8 cellular contexts compared by ENCODE assay signal in the genomic region with DNA sequence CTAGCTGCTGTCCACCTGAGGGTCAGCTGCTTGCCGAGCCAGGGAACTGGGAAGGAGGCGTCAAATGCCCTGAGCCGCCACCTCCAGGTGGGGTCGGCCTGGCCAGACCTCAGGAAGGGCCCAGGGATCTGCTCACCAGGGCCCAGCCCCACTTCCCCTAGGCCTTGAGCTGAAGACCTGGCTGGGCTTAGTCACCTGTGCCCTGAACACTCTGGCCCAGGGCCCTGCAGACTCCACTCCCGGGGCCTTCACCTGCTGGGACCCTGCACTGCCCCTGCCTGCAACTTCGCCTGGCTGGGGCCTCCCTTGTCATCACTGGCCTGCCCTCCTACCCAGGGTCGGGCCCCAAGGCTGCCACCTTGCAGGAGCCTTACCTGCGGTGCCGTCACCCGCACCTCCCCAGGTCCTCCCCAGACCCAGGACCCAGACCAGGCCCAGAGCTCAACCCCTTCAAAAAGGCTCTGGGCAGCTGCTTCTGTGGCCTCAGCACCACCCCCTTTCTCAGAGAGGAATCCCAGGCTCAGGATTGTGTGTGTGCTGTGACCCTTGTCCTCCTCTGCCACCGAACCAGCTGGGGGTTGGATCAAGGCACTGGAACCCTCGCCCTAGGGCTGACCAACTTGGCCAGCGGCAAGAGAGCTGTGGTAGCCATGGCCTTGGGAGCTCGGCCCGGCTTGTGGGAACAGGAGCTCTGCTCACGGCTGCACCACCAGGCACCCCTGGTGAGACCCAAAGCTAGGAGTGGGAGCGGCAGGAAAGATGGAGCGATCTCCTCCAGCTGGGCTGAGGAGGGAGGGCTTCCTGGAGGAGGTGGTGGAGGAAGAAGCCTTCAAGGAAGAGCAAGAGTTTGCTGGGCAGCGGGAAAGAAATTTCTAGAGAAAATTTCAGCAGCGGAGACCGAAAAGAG. TPM values are rescaled to one million over a fixed set of nuclear protein-coding genes. Genes with fewer than 3 reads are reported as not detected.
DNase-seq lines count a peak whose midpoint lies in the region; ATAC-seq and TF ChIP-seq lines count a peak whose summit lies in the region.

No MANE protein-coding gene starts in this region.

- CTCF ChIA-PET in MCF 10A (lab: Yijun Ruan, JAX) = interaction anchor here (0.6 to 2.2 kb wide), 5 partner anchors 10 to 559 kb away, joined by 3 to 11 read pairs (median 4); no protein-coding TSS in a partner anchor

- no peaks in the 10 kb centered on the region for H3K27me3 ChIP-seq in mucosa of rectum (ENCODE audit: control insufficient read depth in 2 of 2, insufficient read depth in 2 of 2, low read length in 2 of 2)

- H3K9me3 Mint-ChIP-seq in stimulated activated naive CD8-positive, alpha-beta T cell treated with anti-CD3 and anti-CD28 coated beads, Interleukin-15, Interleukin-2, amounts not matched to agents 100 ng/mL and 50 ng/mL, for 24 hours = no peaks in the 10 kb centered on the region
- H3K9me3 Mint-ChIP-seq in MCF 10A (ENCODE audit: unreplicated experiment) = no peaks in the 10 kb centered on the region

- peaks cover 21 to 22% of the 10 kb centered on the region in 2 donors for H3K4me1 ChIP-seq in mucosa of rectum (ENCODE audit: control insufficient read depth in 2 of 2, insufficient read depth in 2 of 2, low read length in 2 of 2)

- H3K4me1 Mint-ChIP-seq in stimulated activated naive CD8-positive, alpha-beta T cell treated with anti-CD3 and anti-CD28 coated beads, Interleukin-15, Interleukin-2, amounts not matched to agents 100 ng/mL and 50 ng/mL, for 24 hours (ENCODE audit: low read depth) = peaks cover 17% of the 10 kb centered on the region
- H3K4me1 Mint-ChIP-seq in MCF 10A (ENCODE audit: insufficient read depth, unreplicated experiment) = no peaks in the 10 kb centered on the region

- peaks cover 4% of the 10 kb centered on the region for H3K36me3 Mint-ChIP-seq in stimulated activated naive CD8-positive, alpha-beta T cell treated with anti-CD3 and anti-CD28 coated beads, Interleukin-15, Interleukin-2, amounts not matched to agents 100 ng/mL and 50 ng/mL, for 24 hours (ENCODE audit: low read depth)
- peaks cover 33% of the 10 kb centered on the region for H3K36me3 Mint-ChIP-seq in MCF 10A (ENCODE audit: insufficient read depth, unreplicated experiment)

- peak overlapping the region; percentile 77 to 89 for H3K9ac ChIP-seq in mucosa of rectum (ENCODE audit: low read depth in 1 of 2, low read length in 2 of 2)

- peak overlapping the region; percentile 68 to 83 for H3K4me3 ChIP-seq in mucosa of rectum (ENCODE audit: low read length in 2 of 2)

- H3K9me3 ChIP-seq in mucosa of rectum (ENCODE audit: control insufficient read depth in 2 of 2, low read length in 2 of 2) = no peaks in the 10 kb centered on the region

- no peaks in the 10 kb centered on the region for H3K27me3 Mint-ChIP-seq in stimulated activated naive CD8-positive, alpha-beta T cell treated with anti-CD3 and anti-CD28 coated beads, Interleukin-15, Interleukin-2, amounts not matched to agents 100 ng/mL and 50 ng/mL, for 24 hours
- no peaks in the 10 kb centered on the region for H3K27me3 Mint-ChIP-seq in MCF 10A (ENCODE audit: insufficient read depth, unreplicated experiment)

- no TSS peak for BruUV-seq in MCF 10A (replicated peaks; lab: Mats Ljungman, UMichigan)

- ATAC-seq in stimulated activated naive CD8-positive, alpha-beta T cell treated with anti-CD3 and anti-CD28 coated beads, Interleukin-15, Interleukin-2, amounts not matched to agents 100 U/mL and 50 U/mL, for 24 hours = no peak

- intact Hi-C loops in MCF 10A (cut with micrococcal nuclease) = no loop called here

- peak overlapping the region; percentile 85 for H3K27ac Mint-ChIP-seq in stimulated activated naive CD8-positive, alpha-beta T cell treated with anti-CD3 and anti-CD28 coated beads, Interleukin-15, Interleukin-2, amounts not matched to agents 100 ng/mL and 50 ng/mL, for 24 hours
- H3K27ac Mint-ChIP-seq in MCF 10A (ENCODE audit: low read depth, unreplicated experiment) = peak overlapping the region; percentile 77

- peaks cover 8 to 13% of the 10 kb centered on the region in 2 donors for H3K36me3 ChIP-seq in mucosa of rectum (ENCODE audit: control insufficient read depth in 2 of 2, insufficient read depth in 2 of 2, low read length in 2 of 2)

- H3K4me3 Mint-ChIP-seq in stimulated activated naive CD8-positive, alpha-beta T cell treated with anti-CD3 and anti-CD28 coated beads, Interleukin-15, Interleukin-2, amounts not matched to agents 100 ng/mL and 50 ng/mL, for 24 hours = peak overlapping the region; percentile 81
- H3K4me3 Mint-ChIP-seq in MCF 10A (ENCODE audit: unreplicated experiment) = peak overlapping the region; percentile 82

- DNase-seq in stimulated activated naive CD8-positive, alpha-beta T cell treated with anti-CD3 and anti-CD28 coated beads, Interleukin-15, Interleukin-2, amounts not matched to agents 100 U/mL and 50 U/mL, for 24 hours = no peak
- DNase-seq in MCF 10A (ENCODE audit: unreplicated experiment) (no peak), HUDEP-2 (lab: John Stamatoyannopoulos, UW; ENCODE audit: unreplicated experiment in 76 of 76) (no peak), DMS114 treated with DMSO at 0.1 percent for 48 hours (lab: John Stamatoyannopoulos, UW; ENCODE audit: unreplicated experiment) (no peak), T-helper 9 cell (no peak)
- DNase-seq in NK-92 treated with Interleukin-12 subunit alpha and Interleukin-12 subunit beta, amount 100 ng/mL, for 24 hours (lab: John Stamatoyannopoulos, UW) = no peak

- H3K27ac ChIP-seq in mucosa of rectum (ENCODE audit: low read depth in 2 of 2, low read length in 2 of 2) = peak overlapping the region; percentile 52 to 80

- no peak for TF ChIP-seq CTCF in MCF 10A (IDR thresholded peaks at IDR 0.05; ENCODE audit: unreplicated experiment)

- POLR2A ChIA-PET in MCF 10A (lab: Yijun Ruan, JAX) = interaction anchor here (0.7 to 5.6 kb wide), 12 partner anchors 11 to 365 kb away, joined by 3 to 118 read pairs (median 5); a partner anchor contains a TSS

RNA-seq across cellular contexts. Expression of a gene that starts 1.2 kb away (rescaled TPM):
- 38.0 and 40.5 TPM in 2 replicates for total RNA-seq in MCF 10A (2022)

RNA-seq across cellular contexts. Expression of a gene that starts 2.9 kb away (rescaled TPM):
- total RNA-seq in MCF 10A (2022) = not detected in 2 replicates

RNA-seq across cellular contexts. Expression of a gene that starts 12.9 kb away (rescaled TPM):
- total RNA-seq in MCF 10A (2022) = 171 and 180 TPM in 2 replicates

RNA-seq across cellular contexts. Expression of a gene that starts 23.3 kb away (rescaled TPM):
- total RNA-seq in MCF 10A (2022) = not detected in 2 replicates

RNA-seq across cellular contexts. Expression of a gene that starts 23.6 kb away (rescaled TPM):
- total RNA-seq in MCF 10A (2022) = 20.6 and 21.9 TPM in 2 replicates
